ENCODE assay signal across 8 cellular contexts in genomic region chr11:4636962-4637661, GRCh38. TPM values are rescaled to one million over a fixed set of nuclear protein-coding genes. Genes with fewer than 3 reads are reported as not detected.
DNase-seq lines count a peak whose midpoint lies in the region; ATAC-seq and TF ChIP-seq lines count a peak whose summit lies in the region.

Gene OR51D1, plus strand, starts transcription at chr11:4637477. Its CDS starts 2,314 bp downstream, at chr11:4639791.

- intact Hi-C loops in left ventricle myocardium superior (cut with micrococcal nuclease): loop anchor here (2.0 to 5.0 kb wide), 2 partner anchors 190 to 365 kb away; no protein-coding TSS in a partner anchor

- no peak within 1 kb of the TSS for H3K9ac ChIP-seq in rectal smooth muscle tissue (ENCODE audit: low read length)

- no peaks in the 10 kb centered on the region for H3K4me1 ChIP-seq in rectal smooth muscle tissue (ENCODE audit: control insufficient read depth, insufficient read depth, low read length)

- H3K36me3 ChIP-seq in rectal smooth muscle tissue (ENCODE audit: control insufficient read depth, insufficient read depth, low read length): no peaks in the 10 kb centered on the region

- no peaks in the 10 kb centered on the region for H3K27me3 ChIP-seq in rectal smooth muscle tissue (ENCODE audit: control insufficient read depth, insufficient read depth, low read length)

- ATAC-seq in HG02610 (IDR thresholded peaks at IDR 0.05; ENCODE audit: unreplicated experiment) (peak; percentile 96), left ventricle myocardium superior (peak; percentile 98)

- TF ChIP-seq CTCF in GM12875 (IDR thresholded peaks at IDR 0.05; ENCODE audit: borderline replicate concordance, insufficient read depth, low read depth, low read length): peak; percentile 97

- DNase-seq in NAMALWA (ENCODE audit: low spot score): peak; percentile 73
- DNase-seq in SKM-1 treated with dmso at 0.1 percent for 144 hours (lab: John Stamatoyannopoulos, UW; ENCODE audit: unreplicated experiment): peak; percentile 41
- DNase-seq in activated naive CD8-positive, alpha-beta T cell treated with anti-CD3 and anti-CD28 coated beads, Interleukin-2, amount 50 U/mL, for 16 hours (ENCODE audit: low read depth, low spot score): peak; percentile 47
- peak; percentile 76 for DNase-seq in left ventricle myocardium superior
- no peak for DNase-seq in GOT3 (lab: John Stamatoyannopoulos, UW)

- H3K4me3 ChIP-seq in GM12875 (ENCODE audit: low read depth, low read length) (no peak within 1 kb of the TSS), rectal smooth muscle tissue (ENCODE audit: low read length) (peak within 1 kb of the TSS; percentile 64)

- no peak within 1 kb of the TSS for H3K27ac ChIP-seq in rectal smooth muscle tissue (ENCODE audit: low read depth, low read length)

RNA-seq across cellular contexts. Expression of gene OR51D1, which starts in this region (rescaled TPM):
- not detected for total RNA-seq in left ventricle myocardium superior

Comparison
In these comparisons a context has a peak if more than half of its experiments do, and no peak if none do; other contexts are left out.
1. Peak in DNase-seq and ATAC-seq in left ventricle myocardium superior; RNA of the gene not detected or under 1 TPM.